Comparison of ENCODE assay signal across 25 cellular contexts in genomic region chr9:69234683-69235082, GRCh38.
DNase-seq lines count a peak whose midpoint lies in the region; ATAC-seq, FAIRE-seq and TF ChIP-seq lines count a peak whose summit lies in the region.
"Had no signal": no experiment of that assay in that cellular context is flagged by ENCODE, and none has a peak within 500 bp of the region (broad histone marks: within the 10 kb centered on the region; RNA-seq: fewer than 3 reads in every experiment).

No MANE protein-coding gene starts in this region.

- H3K4me3 ChIP-seq in HepG2 (replicated peaks in 1 of 3; ENCODE audit: insufficient read depth in 1 of 3, low read depth in 2 of 3, low read length in 3 of 3): no peak overlapping the region
- H3K4me3 ChIP-seq: BLaER1, GM12878 had no signal

- H3K36me3 Mint-ChIP-seq in WTC11 (peaks cover 53% of the 10 kb centered on the region), T-cell (peaks cover 43% of the 10 kb centered on the region)

- H3K4me1 Mint-ChIP-seq in WTC11 (peaks cover 43% of the 10 kb centered on the region), T-cell (no peaks in the 10 kb centered on the region)
- H3K4me1 Mint-ChIP-seq: CD14-positive monocyte; CD4-positive, alpha-beta memory T cell; CD4-positive, CD25-positive, alpha-beta regulatory T cell; CD8-positive, alpha-beta memory T cell had no signal

- intact Hi-C loops in HepG2 (cut with micrococcal nuclease; ENCODE audit: unreplicated experiment): no loop called here

- no peak for FAIRE-seq in HepG2 (lab: Jason Lieb, UNC)
- no peak for FAIRE-seq in HTR-8/SVneo (lab: Jason Lieb, UNC)
- FAIRE-seq: A204.1, GM12878, GM19239 had no signal

- 92% methylated on average over 3 of the region's 3 CpGs for WGBS in HepG2 (ENCODE audit: low lambda C conversion rate)

- H3K27me3 ChIP-seq in HepG2 (ENCODE audit: control insufficient read depth in 1 of 2, insufficient read depth in 2 of 2, low read length in 2 of 2) (no peaks in the 10 kb centered on the region), foreskin keratinocyte (no peaks in the 10 kb centered on the region)
- H3K27me3 ChIP-seq: BE2C, BLaER1 had no signal

- CTCF ChIA-PET in WTC11 (lab: Charles Lee) (interaction anchor here (0.6 kb wide), 1 partner anchor 9 kb away, joined by 3 read pairs; no protein-coding TSS in a partner anchor), HepG2 (lab: Yijun Ruan, JAX; ENCODE audit: low intra/inter-chr PET ratio, low total read pairs) (no interaction called here), T-cell (lab: Charles Lee) (no interaction called here)

- H3K4me3 Mint-ChIP-seq in WTC11: no peak overlapping the region
- H3K4me3 Mint-ChIP-seq in T-cell: no peak overlapping the region
- H3K4me3 Mint-ChIP-seq: CD14-positive monocyte; CD4-positive, alpha-beta memory T cell; CD4-positive, CD25-positive, alpha-beta regulatory T cell; CD8-positive, alpha-beta memory T cell had no signal

- H3K36me3 ChIP-seq in HepG2 (replicated peaks in 1 of 2; ENCODE audit: control insufficient read depth in 1 of 2, insufficient read depth in 2 of 2, low read length in 2 of 2): peaks cover 32 to 90% of the 10 kb centered on the region in 2 experiments

- DNase-seq in WTC11 (ENCODE audit: low spot score): no peak
- no peak for DNase-seq in HepG2 (ENCODE audit: low spot score)
- no peak for DNase-seq in foreskin keratinocyte
- DNase-seq in T-cell: no peak
- DNase-seq in HTR-8/SVneo (ENCODE audit: insufficient read length, low spot score): no peak
- DNase-seq: 8988T; ACHN; BE2C; C1 segment of cervical spinal cord; CD4-positive, alpha-beta memory T cell; CD4-positive, CD25-positive, alpha-beta regulatory T cell; CD8-positive, alpha-beta memory T cell; COR-L47; DMS 273 treated with DMSO at 0.1 percent for 48 hours; DMS153; DMS53; DMS79; DND-41; EL; GDM1 had no signal

- no peaks in the 10 kb centered on the region for H3K79me2 ChIP-seq in HepG2 (ENCODE audit: insufficient read depth, low read length)

- TF ChIP-seq POLR2A in HepG2 (IDR thresholded peaks at IDR 0.05; ENCODE audit: insufficient read depth in 1 of 2, low read depth in 2 of 2, low read length in 2 of 2): no peak

- H3K9me3 Mint-ChIP-seq in WTC11 (no peaks in the 10 kb centered on the region), T-cell (no peaks in the 10 kb centered on the region)
- H3K9me3 Mint-ChIP-seq: CD14-positive monocyte; CD4-positive, alpha-beta memory T cell; CD4-positive, CD25-positive, alpha-beta regulatory T cell; CD8-positive, alpha-beta memory T cell had no signal

- in situ Hi-C loops in HepG2 (cut with HindIII; ENCODE audit: extremely low pct_ligation_motif_present, low pct_unique_long_range_greater_than_20kb): no loop called here

- BruUV-seq in HepG2 (replicated peaks; lab: Mats Ljungman, UMichigan): no TSS peak

- no peak for TF ChIP-seq EP300 in HepG2 (IDR thresholded peaks at IDR 0.05; ENCODE audit: low read depth in 2 of 2, low read length in 2 of 2)
- TF ChIP-seq EP300 in HepG2 (CRISPR knock-in tag; IDR thresholded peaks at IDR 0.05; ENCODE audit: borderline replicate concordance): no peak

- no peak overlapping the region for H3K4me2 ChIP-seq in HepG2 (ENCODE audit: low read depth, low read length)
- H3K4me2 ChIP-seq: BLaER1 had no signal

- no peak overlapping the region for H3K27ac ChIP-seq in HepG2 (ENCODE audit: extremely low read length, insufficient read depth, low read length)
- H3K27ac ChIP-seq in foreskin keratinocyte: no peak overlapping the region
- H3K27ac ChIP-seq: BLaER1 had no signal

- H3K9ac ChIP-seq in HepG2 (ENCODE audit: insufficient read depth, low read depth, low read length): no peak overlapping the region
- H3K9ac ChIP-seq: BLaER1 had no signal

- no peak for TF ChIP-seq RAD21 in HepG2 (CRISPR knock-in tag; IDR thresholded peaks at IDR 0.05)

- H4K20me1 ChIP-seq in HepG2 (ENCODE audit: insufficient read depth, low read length): 0 out of 2 replicates have a peak, but pooled peaks cover 3% of the 10 kb centered on the region
- H4K20me1 ChIP-seq: BLaER1 had no signal

- TF ChIP-seq CTCF in WTC11 (IDR thresholded peaks at IDR 0.05): no peak
- TF ChIP-seq CTCF in HepG2 (CRISPR knock-in tag; IDR thresholded peaks at IDR 0.05): no peak
- no peak for TF ChIP-seq CTCF in foreskin keratinocyte (conservative IDR thresholded peaks at IDR 0.05)

- no peak for ATAC-seq in WTC11
- no peak for ATAC-seq in HepG2
- ATAC-seq in foreskin keratinocyte: no peak
- ATAC-seq in T-cell (replicated peaks in 1 of 4): no peak
- ATAC-seq: GM12878 had no signal

- H3K9me3 ChIP-seq in HepG2 (ENCODE audit: low read length): no peaks in the 10 kb centered on the region
- H3K9me3 ChIP-seq: BE2C, BLaER1 had no signal

- no peaks in the 10 kb centered on the region for H3K4me1 ChIP-seq in HepG2 (ENCODE audit: insufficient read depth, low read length)
- H3K4me1 ChIP-seq in foreskin keratinocyte: no peaks in the 10 kb centered on the region
- H3K4me1 ChIP-seq: BE2C had no signal

- POLR2A ChIA-PET in WTC11 (lab: Charles Lee) (no interaction called here), HepG2 (lab: Yijun Ruan, JAX) (no interaction called here), T-cell (lab: Charles Lee) (no interaction called here)

- H2AFZ ChIP-seq in HepG2 (ENCODE audit: low read length): no peak overlapping the region

- H3K27ac Mint-ChIP-seq in WTC11 (peak overlapping the region; percentile 36), T-cell (no peak overlapping the region)
- H3K27ac Mint-ChIP-seq: CD14-positive monocyte; CD4-positive, alpha-beta memory T cell; CD4-positive, CD25-positive, alpha-beta regulatory T cell had no signal

- H3K27me3 Mint-ChIP-seq in WTC11 (ENCODE audit: low read depth) (no peaks in the 10 kb centered on the region), T-cell (no peaks in the 10 kb centered on the region)
- H3K27me3 Mint-ChIP-seq: CD4-positive, alpha-beta memory T cell; CD4-positive, CD25-positive, alpha-beta regulatory T cell; CD8-positive, alpha-beta memory T cell had no signal

TF ChIP-seq in WTC11, 78 proteins besides CTCF, POLR2A, EP300 and RAD21 (continues in another document):
- no peak for TF ChIP-seq JUN (CRISPR knock-in tag; IDR thresholded peaks at IDR 0.05)
- TF ChIP-seq, protein P1, sequence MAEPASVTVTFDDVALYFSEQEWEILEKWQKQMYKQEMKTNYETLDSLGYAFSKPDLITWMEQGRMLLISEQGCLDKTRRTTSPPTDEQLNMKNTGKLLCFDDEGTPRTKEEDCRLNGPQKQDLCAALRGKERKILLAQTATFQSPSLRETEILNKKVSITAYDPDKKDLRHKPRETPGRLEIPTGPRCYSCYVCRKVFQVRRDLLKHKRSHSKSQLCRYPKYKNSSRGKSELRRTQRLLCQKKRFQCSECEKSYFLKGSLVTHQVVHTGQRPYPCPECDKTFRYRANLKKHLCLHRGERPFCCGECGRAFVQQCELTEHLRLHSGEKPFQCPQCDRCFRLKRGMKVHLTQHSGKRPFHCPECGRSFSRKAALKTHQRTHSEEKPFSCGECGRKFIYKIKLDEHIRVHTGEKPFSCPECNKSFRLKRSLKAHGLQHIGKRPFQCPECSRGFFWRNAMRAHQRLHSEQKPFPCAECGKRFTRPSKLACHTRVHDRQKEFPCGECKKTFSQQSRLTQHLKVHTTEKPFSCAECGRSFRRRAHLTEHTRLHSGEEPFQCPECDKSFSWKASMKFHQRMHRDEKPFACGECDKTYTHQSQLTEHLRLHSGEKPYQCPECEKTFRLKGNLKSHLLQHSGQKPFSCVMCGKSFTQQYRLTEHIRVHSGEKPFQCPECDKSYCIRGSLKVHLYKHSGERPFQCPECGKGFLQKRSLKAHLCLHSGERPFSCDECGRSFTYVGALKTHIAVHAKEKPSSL (CRISPR knock-in tag; conservative IDR thresholded peaks at IDR 0.05): no peak
- no peak for TF ChIP-seq MYBL2 (CRISPR knock-in tag; IDR thresholded peaks at IDR 0.05)
- no peak for TF ChIP-seq MXD4 (CRISPR knock-in tag; IDR thresholded peaks at IDR 0.05; ENCODE audit: borderline replicate concordance)

TF ChIP-seq in HepG2, 621 proteins besides CTCF, POLR2A, EP300 and RAD21 (continues in another document):
- peak; percentile 78 for TF ChIP-seq RBM22 (optimal IDR thresholded peaks at IDR 0.05; ENCODE audit: low read length)
